19 cellular contexts compared by ENCODE assay signal in the genomic region with DNA sequence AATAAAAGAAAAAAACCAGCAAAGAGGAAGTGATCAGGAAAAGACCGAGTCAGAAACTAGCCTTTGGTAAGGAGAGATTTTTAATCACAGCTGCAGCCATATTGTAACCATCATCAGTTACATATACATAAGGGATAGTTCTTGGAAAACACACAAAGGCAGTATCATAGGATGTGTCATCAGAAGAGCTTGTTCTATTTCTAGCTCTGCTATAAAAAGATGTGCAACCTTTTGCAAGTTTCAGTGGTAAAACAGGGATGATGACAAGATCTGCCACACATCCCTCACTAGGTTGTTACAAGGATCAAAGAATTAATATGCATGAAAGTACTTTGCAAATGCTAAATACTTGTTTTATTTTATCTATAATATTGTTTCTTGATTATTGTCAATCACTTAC.
A peak's percentile ranks its signal among the peaks of the same experiment; 100 is the strongest.
DNase-seq lines count a peak whose midpoint lies in the region; FAIRE-seq and TF ChIP-seq lines count a peak whose summit lies in the region.
"Had no signal": no experiment of that assay in that cellular context is flagged by ENCODE, and none has a peak within 500 bp of the region (broad histone marks: within the 10 kb centered on the region; RNA-seq: fewer than 3 reads in every experiment).

No MANE protein-coding gene starts in this region.

- no peak for TF ChIP-seq CTCF in KMS-11 (conservative IDR thresholded peaks at IDR 0.05; ENCODE audit: low read depth, low read length)
- no peak for TF ChIP-seq CTCF in astrocyte (IDR thresholded peaks at IDR 0.05; ENCODE audit: insufficient read depth, low read depth, low read length)
- TF ChIP-seq CTCF in prostate gland (IDR thresholded peaks at IDR 0.05) = no peak
- no peak for TF ChIP-seq CTCF in A673 (conservative IDR thresholded peaks at IDR 0.05; ENCODE audit: low read depth, low read length)
- no peak for TF ChIP-seq CTCF in Caco-2 (IDR thresholded peaks at IDR 0.05; ENCODE audit: insufficient read depth in 1 of 2, low read depth in 1 of 2, low read length in 1 of 2, severe bottlenecking in 1 of 2, unreplicated experiment in 1 of 2)

- H4K20me1 ChIP-seq in BLaER1 treated with 17β-estradiol and CSF1 and Interleukin-3, amounts not matched to agents 10 nM and 100 nM = no peaks in the 10 kb centered on the region
- H4K20me1 ChIP-seq in KMS-11 (ENCODE audit: insufficient read depth) (no peaks in the 10 kb centered on the region), astrocyte (ENCODE audit: insufficient read depth, low read length) (no peaks in the 10 kb centered on the region)

- H3K36me3 Mint-ChIP-seq in astrocyte (ENCODE audit: low read depth, unreplicated experiment) (no peaks in the 10 kb centered on the region), Caco-2 (ENCODE audit: insufficient read depth, unreplicated experiment) (no peaks in the 10 kb centered on the region)

- FAIRE-seq in astrocyte (lab: Jason Lieb, UNC) = peak; percentile 43

- 68% methylated on average over 1 of the region's 1 CpG for WGBS in prostate gland

- peaks cover 6 to 73% (median 40%) of the 10 kb centered on the region in 11 experiments; a peak in 18 of 22 replicates for H3K36me3 ChIP-seq in BLaER1 treated with 17β-estradiol and CSF1 and Interleukin-3, amounts not matched to agents 10 nM and 100 nM
- H3K36me3 ChIP-seq in KMS-11 (ENCODE audit: insufficient read depth) = no peaks in the 10 kb centered on the region
- H3K36me3 ChIP-seq in astrocyte (ENCODE audit: insufficient read depth, low read length) = no peaks in the 10 kb centered on the region
- no peaks in the 10 kb centered on the region for H3K36me3 ChIP-seq in prostate gland
- H3K36me3 ChIP-seq in A673 (ENCODE audit: insufficient read depth, low read length, poor library complexity, severe bottlenecking) = no peaks in the 10 kb centered on the region
- no peaks in the 10 kb centered on the region for H3K36me3 ChIP-seq in Caco-2 (ENCODE audit: control insufficient read depth, insufficient read depth, low read length)
- H3K36me3 ChIP-seq: tibial artery had no signal

- BruUV-seq in A673 (replicated peaks; lab: Mats Ljungman, UMichigan) (no TSS peak), Caco-2 (replicated peaks; lab: Mats Ljungman, UMichigan) (no TSS peak)

- peaks cover 10 to 18% (median 13%) of the 10 kb centered on the region in 10 experiments; a peak in 18 of 20 replicates for H3K4me1 ChIP-seq in BLaER1 treated with 17β-estradiol and CSF1 and Interleukin-3, amounts not matched to agents 10 nM and 100 nM
- H3K4me1 ChIP-seq in KMS-11 (ENCODE audit: low read depth, poor library complexity, severe bottlenecking) = peaks cover 42% of the 10 kb centered on the region
- H3K4me1 ChIP-seq in astrocyte (ENCODE audit: insufficient read depth, low read length) = no peaks in the 10 kb centered on the region
- H3K4me1 ChIP-seq in prostate gland (replicated peaks) = no peaks in the 10 kb centered on the region
- no peaks in the 10 kb centered on the region for H3K4me1 ChIP-seq in A673 (ENCODE audit: insufficient read depth, low read length, poor library complexity, severe bottlenecking)
- no peaks in the 10 kb centered on the region for H3K4me1 ChIP-seq in Caco-2
- H3K4me1 ChIP-seq: tibial artery had no signal

- intact Hi-C loops in prostate gland (cut with DNase I) = no loop called here
- intact Hi-C loops in A673 (cut with micrococcal nuclease; ENCODE audit: unreplicated experiment) = no loop called here
- intact Hi-C loops in Caco-2 (cut with micrococcal nuclease; ENCODE audit: unreplicated experiment) = no loop called here

- no peak overlapping the region for H3K4me3 Mint-ChIP-seq in astrocyte (ENCODE audit: unreplicated experiment)
- no peak overlapping the region for H3K4me3 Mint-ChIP-seq in Caco-2 (ENCODE audit: unreplicated experiment)
- H3K4me3 Mint-ChIP-seq: activated T-helper 1 cell treated with anti-CD3 and anti-CD28 coated beads, Interleukin-12 subunit alpha, Interleukin-12 subunit beta, Interleukin-2, Interleukin-4 antibody, amounts not matched to agents 30 ng/mL and 10 ng/mL and 1 ng/mL, durations not matched to agents 14 hours and 24 hours and 36 hours had no signal

- no peak for TF ChIP-seq POLR2A in prostate gland (IDR thresholded peaks at IDR 0.05)

- CTCF ChIA-PET in A673 (lab: Charles Lee) = no interaction called here
- CTCF ChIA-PET in Caco-2 (lab: Charles Lee) = no interaction called here

- H3K27me3 Mint-ChIP-seq in astrocyte (ENCODE audit: low read depth, unreplicated experiment) = no peaks in the 10 kb centered on the region
- peaks cover 3% of the 10 kb centered on the region for H3K27me3 Mint-ChIP-seq in Caco-2 (ENCODE audit: insufficient read depth, unreplicated experiment)
- H3K27me3 Mint-ChIP-seq: progenitor cell of endocrine pancreas had no signal

- H3K27ac Mint-ChIP-seq in astrocyte (ENCODE audit: unreplicated experiment) (no peak overlapping the region), Caco-2 (ENCODE audit: unreplicated experiment) (no peak overlapping the region)
- H3K27ac Mint-ChIP-seq: activated T-helper 1 cell treated with anti-CD3 and anti-CD28 coated beads, Interleukin-12 subunit alpha, Interleukin-12 subunit beta, Interleukin-2, Interleukin-4 antibody, amounts not matched to agents 30 ng/mL and 10 ng/mL and 1 ng/mL, durations not matched to agents 14 hours and 24 hours and 36 hours; progenitor cell of endocrine pancreas had no signal

- H3K4me2 ChIP-seq in BLaER1 treated with 17β-estradiol and CSF1 and Interleukin-3, amounts not matched to agents 10 nM and 100 nM = peak overlapping the region in 10 of 11 experiments; percentile 0 to 30 (median 14); a peak in 14 of 22 replicates
- H3K4me2 ChIP-seq in KMS-11 (peak overlapping the region; percentile 76), astrocyte (ENCODE audit: low read length) (no peak overlapping the region)

- DNase-seq in astrocyte (ENCODE audit: low read depth) (peak; percentile 12), kidney tubule cell (ENCODE audit: low spot score) (peak; percentile 4), prostate gland (ENCODE audit: low spot score) (no peak), A673 (ENCODE audit: low spot score) (no peak), Caco-2 (no peak), NCI-H2171 (lab: John Stamatoyannopoulos, UW) (no peak)
- DNase-seq: activated CD4-positive, CD25-positive, alpha-beta regulatory T cell; body of pancreas; DMS53; kidney glomerular epithelial cell; NCI-H1092; NCI-H2227 treated with DMSO at 0.1 percent for 48 hours; stimulated activated CD4-positive, alpha-beta T cell treated with anti-CD3 and anti-CD28 coated beads, Interleukin-15, amount 100 ng/mL, for 24 hours; SW 1271; tibial artery had no signal

- no peaks in the 10 kb centered on the region for H3K27me3 ChIP-seq in BLaER1 treated with 17β-estradiol and CSF1 and Interleukin-3, amounts not matched to agents 10 nM and 100 nM
- H3K27me3 ChIP-seq in KMS-11 (ENCODE audit: insufficient read depth, low read depth) = no peaks in the 10 kb centered on the region
- no peaks in the 10 kb centered on the region for H3K27me3 ChIP-seq in astrocyte (ENCODE audit: insufficient read depth, low read length)
- H3K27me3 ChIP-seq in prostate gland (replicated peaks; ENCODE audit: insufficient read depth) = no peaks in the 10 kb centered on the region
- no peaks in the 10 kb centered on the region for H3K27me3 ChIP-seq in A673 (replicated peaks; ENCODE audit: insufficient read depth, low read depth, low read length, poor library complexity)
- no peaks in the 10 kb centered on the region for H3K27me3 ChIP-seq in Caco-2 (replicated peaks; ENCODE audit: control insufficient read depth, insufficient read depth, low read length)
- H3K27me3 ChIP-seq: body of pancreas, tibial artery had no signal

- POLR2A ChIA-PET in A673 (lab: Charles Lee; ENCODE audit: low non-redundant PET) = no interaction called here
- POLR2A ChIA-PET in Caco-2 (lab: Charles Lee) = no interaction called here

- H2AFZ ChIP-seq in KMS-11 (ENCODE audit: low read depth) = peak overlapping the region; percentile 8; the same call in 1 of the 2 replicates
- H2AFZ ChIP-seq in astrocyte (ENCODE audit: low read depth, low read length) = no peak overlapping the region

- no peak overlapping the region for H3K4me3 ChIP-seq in BLaER1 treated with 17β-estradiol and CSF1 and Interleukin-3, amounts not matched to agents 10 nM and 100 nM
- H3K4me3 ChIP-seq in KMS-11 (IDR thresholded peaks at IDR 0.05; ENCODE audit: insufficient read depth, low read depth, low read length) (no peak overlapping the region), astrocyte (ENCODE audit: insufficient read depth, low read depth, low read length) (no peak overlapping the region), prostate gland (no peak overlapping the region), A673 (ENCODE audit: low read depth, low read length, poor library complexity, severe bottlenecking) (no peak overlapping the region), Caco-2 (ENCODE audit: low read depth, low read length) (no peak overlapping the region)
- H3K4me3 ChIP-seq: body of pancreas, tibial artery had no signal

- H3K79me2 ChIP-seq in KMS-11 (ENCODE audit: insufficient read depth, low read depth) = no peaks in the 10 kb centered on the region
- H3K79me2 ChIP-seq in astrocyte (ENCODE audit: insufficient read depth, low read length) = no peaks in the 10 kb centered on the region

- H3K27ac ChIP-seq in BLaER1 treated with 17β-estradiol and CSF1 and Interleukin-3, amounts not matched to agents 10 nM and 100 nM = peak overlapping the region in 1 of 11 experiments; percentile 6; a peak in 1 of 22 replicates
- H3K27ac ChIP-seq in KMS-11 (no peak overlapping the region; the same call in 1 of the 2 replicates), astrocyte (ENCODE audit: low read depth, low read length) (no peak overlapping the region), prostate gland (no peak overlapping the region), A673 (ENCODE audit: low read depth, low read length, poor library complexity, severe bottlenecking) (no peak overlapping the region)
- H3K27ac ChIP-seq: body of pancreas, tibial artery had no signal

- no peak overlapping the region for H3K9ac ChIP-seq in BLaER1 treated with 17β-estradiol and CSF1 and Interleukin-3, amounts not matched to agents 10 nM and 100 nM
- H3K9ac ChIP-seq in KMS-11 (no peak overlapping the region), astrocyte (ENCODE audit: low read length) (no peak overlapping the region)

- H3K4me1 Mint-ChIP-seq in astrocyte (ENCODE audit: low read depth, unreplicated experiment) (peaks cover 3% of the 10 kb centered on the region), Caco-2 (ENCODE audit: low read depth, unreplicated experiment) (no peaks in the 10 kb centered on the region)

- H3K9me3 ChIP-seq in BLaER1 treated with 17β-estradiol and CSF1 and Interleukin-3, amounts not matched to agents 10 nM and 100 nM (replicated peaks in 1 of 11) = peaks cover 0 to 1% (median 0%) of the 10 kb centered on the region in 11 experiments; a peak in 4 of 22 replicates
- H3K9me3 ChIP-seq in astrocyte (ENCODE audit: insufficient read depth, low read depth, low read length) (no peaks in the 10 kb centered on the region), prostate gland (no peaks in the 10 kb centered on the region), A673 (ENCODE audit: low read depth, low read length, poor library complexity, severe bottlenecking) (no peaks in the 10 kb centered on the region), Caco-2 (no peaks in the 10 kb centered on the region)
- H3K9me3 ChIP-seq: body of pancreas, tibial artery had no signal

- no peaks in the 10 kb centered on the region for H3K9me3 Mint-ChIP-seq in astrocyte (ENCODE audit: unreplicated experiment)
- H3K9me3 Mint-ChIP-seq in Caco-2 (ENCODE audit: unreplicated experiment) = no peaks in the 10 kb centered on the region

Comparison
In these comparisons a context has a peak if more than half of its experiments do, and no peak if none do; other contexts are left out.
1. DNase-seq: peak in astrocyte (single experiment) and kidney tubule cell (single experiment); none in prostate gland (single experiment), A673 (single experiment), Caco-2 (0 of 2) and NCI-H2171 (single experiment).